Comparison of ENCODE assay signal across 27 cellular contexts in the genomic region with DNA sequence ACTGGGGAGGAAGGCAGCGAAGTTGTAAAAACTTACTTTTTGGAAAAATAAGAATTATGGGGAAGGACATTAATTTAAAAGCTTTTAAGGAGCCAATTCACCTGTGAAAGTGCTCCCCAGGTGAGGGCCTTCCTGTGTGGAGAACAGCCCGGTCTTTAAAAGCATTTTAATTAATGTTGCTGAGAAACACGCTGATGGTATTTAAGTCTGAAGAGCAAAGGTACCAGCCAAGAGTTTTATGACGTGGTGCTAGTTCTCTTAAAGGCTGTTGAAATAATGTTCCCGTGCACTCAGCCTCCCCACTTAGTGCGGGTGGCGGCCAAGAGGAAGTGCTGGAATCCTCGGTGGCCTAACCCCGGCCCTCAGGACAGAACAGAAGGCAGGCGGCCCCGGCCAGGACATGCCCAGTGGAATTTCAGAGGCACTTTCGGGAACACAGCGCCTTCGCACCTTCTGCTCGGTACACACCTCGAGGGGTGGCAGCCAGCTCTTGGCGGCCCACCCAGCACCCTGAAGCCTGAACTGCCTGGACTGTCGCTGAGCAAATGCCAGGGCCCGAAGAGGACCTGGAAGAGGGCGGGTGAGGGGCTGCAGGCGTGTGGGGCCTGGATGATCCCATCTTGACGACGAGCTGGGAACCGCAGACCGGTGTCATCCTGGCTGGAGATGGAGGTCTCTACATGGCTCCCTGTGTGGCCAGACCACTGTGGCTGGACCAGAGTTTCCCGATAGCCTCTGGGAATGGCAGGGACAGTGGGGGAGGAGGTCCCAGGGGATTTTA.
DNase-seq lines count a peak whose midpoint lies in the region; ATAC-seq and TF ChIP-seq lines count a peak whose summit lies in the region.
"Had no signal": no experiment of that assay in that cellular context is flagged by ENCODE, and none has a peak within 500 bp of the region (broad histone marks: within the 10 kb centered on the region; RNA-seq: fewer than 3 reads in every experiment).

No MANE protein-coding gene starts in this region.

- H3K4me1 ChIP-seq in mesenchymal stem cell (ENCODE audit: control insufficient read depth, insufficient read depth, low read depth, low read length) (no peaks in the 10 kb centered on the region), tibial artery (no peaks in the 10 kb centered on the region)
- H3K4me1 ChIP-seq: ascending aorta, right lobe of liver had no signal

- no peak overlapping the region for H2AK5ac ChIP-seq in mesenchymal stem cell (ENCODE audit: low read length, severe bottlenecking)

- TF ChIP-seq CTCF in cardiac fibroblast (IDR thresholded peaks at IDR 0.05; ENCODE audit: low read depth, low read length) (no peak), tibial artery (IDR thresholded peaks at IDR 0.05) (no peak)
- no peak for TF ChIP-seq CTCF in activated CD8-positive, alpha-beta T cell treated with anti-CD3 and anti-CD28 coated beads for 36 hours (IDR thresholded peaks at IDR 0.05)

- H3K27me3 ChIP-seq in H7 (ENCODE audit: control insufficient read depth, insufficient read depth, low read length) (no peaks in the 10 kb centered on the region), mesenchymal stem cell (ENCODE audit: control insufficient read depth in 1 of 2, insufficient read depth in 1 of 2, low read length in 2 of 2) (peaks cover 0 to 8% of the 10 kb centered on the region in 2 experiments), tibial artery (peaks cover 0 to 43% of the 10 kb centered on the region in 2 donors)
- H3K27me3 ChIP-seq: ascending aorta, hepatocyte, MG63, right lobe of liver had no signal

- no peaks in the 10 kb centered on the region for H3K27me3 Mint-ChIP-seq in activated CD8-positive, alpha-beta T cell treated with anti-CD3 and anti-CD28 coated beads for 36 hours
- H3K27me3 Mint-ChIP-seq: activated CD4-positive, alpha-beta T cell treated with anti-CD3 and anti-CD28 coated beads, Interleukin-2, amount 10 ng/mL, durations not matched to agents 24 days and 14 days; activated CD8-positive, alpha-beta memory T cell treated with anti-CD3 and anti-CD28 coated beads, Interleukin-2, amount 10 ng/mL, durations not matched to agents 7 days and 5 days; activated naive CD4-positive, alpha-beta T cell treated with anti-CD3 and anti-CD28 coated beads, Interleukin-2, amount 50 U/mL, for 24 hours had no signal

- no peak overlapping the region for H4K8ac ChIP-seq in mesenchymal stem cell (ENCODE audit: low read length)

- H3K4me1 Mint-ChIP-seq in activated CD8-positive, alpha-beta T cell treated with anti-CD3 and anti-CD28 coated beads for 36 hours (ENCODE audit: low read depth): no peaks in the 10 kb centered on the region
- H3K4me1 Mint-ChIP-seq: activated CD4-positive, alpha-beta T cell treated with anti-CD3 and anti-CD28 coated beads, Interleukin-2, amount 10 ng/mL, durations not matched to agents 24 days and 14 days; activated CD8-positive, alpha-beta memory T cell treated with anti-CD3 and anti-CD28 coated beads, Interleukin-2, amount 10 ng/mL, durations not matched to agents 7 days and 5 days; activated naive CD4-positive, alpha-beta T cell treated with anti-CD3 and anti-CD28 coated beads, Interleukin-2, amount 50 U/mL, for 24 hours; CD4-positive, alpha-beta memory T cell; immature natural killer cell had no signal

- no peaks in the 10 kb centered on the region for H3K9me3 ChIP-seq in mesenchymal stem cell (ENCODE audit: control insufficient read depth, low read length)
- no peaks in the 10 kb centered on the region for H3K9me3 ChIP-seq in tibial artery
- H3K9me3 ChIP-seq: ascending aorta, MG63, right lobe of liver had no signal

- DNase-seq in H7 (peak; percentile 43), cardiac fibroblast (ENCODE audit: low read depth in 2 of 2) (peak; percentile 24 to 27), mesenchymal stem cell (no peak), tibial artery (peak; percentile 68 to 70)
- DNase-seq in activated CD8-positive, alpha-beta T cell treated with anti-CD3 and anti-CD28 coated beads for 36 hours: no peak
- DNase-seq: activated CD4-positive, alpha-beta T cell treated with anti-CD3 and anti-CD28 coated beads, Interleukin-2, amount 10 ng/mL, durations not matched to agents 24 days and 14 days; activated CD8-positive, alpha-beta memory T cell treated with anti-CD3 and anti-CD28 coated beads, Interleukin-2, amount 10 ng/mL, durations not matched to agents 7 days and 5 days; CD4-positive, alpha-beta memory T cell; immature natural killer cell; MG63; NCI-H1436 treated with DMSO at 0.1 percent for 48 hours; NCI-H2227 treated with DMSO at 0.1 percent for 48 hours; NCI-H82; stimulated activated CD4-positive, alpha-beta T cell treated with anti-CD3 and anti-CD28 coated beads, Interleukin-15, amount 100 ng/mL, for 24 hours; stimulated activated CD8-positive, alpha-beta memory T cell treated with anti-CD3 and anti-CD28 coated beads, Interleukin-4, amount 100 ng/mL, for 48 hours; substantia nigra had no signal

- H3K27ac Mint-ChIP-seq in activated CD8-positive, alpha-beta T cell treated with anti-CD3 and anti-CD28 coated beads for 36 hours: no peak overlapping the region
- H3K27ac Mint-ChIP-seq: activated CD4-positive, alpha-beta T cell treated with anti-CD3 and anti-CD28 coated beads, Interleukin-2, amount 10 ng/mL, durations not matched to agents 24 days and 14 days; activated CD8-positive, alpha-beta memory T cell treated with anti-CD3 and anti-CD28 coated beads, Interleukin-2, amount 10 ng/mL, durations not matched to agents 7 days and 5 days; activated naive CD4-positive, alpha-beta T cell treated with anti-CD3 and anti-CD28 coated beads, Interleukin-2, amount 50 U/mL, for 24 hours; CD4-positive, alpha-beta memory T cell; immature natural killer cell; T-helper 1 cell treated with Interleukin-12 subunit alpha and Interleukin-12 subunit beta and Interleukin-4 antibody, amounts not matched to agents 30 μg/mL and 1 μg/mL, for 36 hours had no signal

- H2BK15ac ChIP-seq in mesenchymal stem cell (ENCODE audit: low read depth, poor library complexity, severe bottlenecking): no peak overlapping the region

- H3K4ac ChIP-seq in mesenchymal stem cell (ENCODE audit: low read depth in 1 of 2, low read length in 2 of 2): no peak overlapping the region

- no peak overlapping the region for H2BK12ac ChIP-seq in mesenchymal stem cell (ENCODE audit: low read length in 2 of 2)

- H3K9me3 Mint-ChIP-seq in activated CD8-positive, alpha-beta T cell treated with anti-CD3 and anti-CD28 coated beads for 36 hours: no peaks in the 10 kb centered on the region
- H3K9me3 Mint-ChIP-seq: activated CD4-positive, alpha-beta T cell treated with anti-CD3 and anti-CD28 coated beads, Interleukin-2, amount 10 ng/mL, durations not matched to agents 24 days and 14 days; activated naive CD4-positive, alpha-beta T cell treated with anti-CD3 and anti-CD28 coated beads, Interleukin-2, amount 50 U/mL, for 24 hours; CD4-positive, alpha-beta memory T cell; immature natural killer cell; T-helper 1 cell treated with Interleukin-12 subunit alpha and Interleukin-12 subunit beta and Interleukin-4 antibody, amounts not matched to agents 30 μg/mL and 1 μg/mL, for 36 hours had no signal

- no peaks in the 10 kb centered on the region for H3K36me3 Mint-ChIP-seq in activated CD8-positive, alpha-beta T cell treated with anti-CD3 and anti-CD28 coated beads for 36 hours (ENCODE audit: low read depth)
- H3K36me3 Mint-ChIP-seq: activated CD8-positive, alpha-beta memory T cell treated with anti-CD3 and anti-CD28 coated beads, Interleukin-2, amount 10 ng/mL, durations not matched to agents 7 days and 5 days; activated naive CD4-positive, alpha-beta T cell treated with anti-CD3 and anti-CD28 coated beads, Interleukin-2, amount 50 U/mL, for 24 hours; CD4-positive, alpha-beta memory T cell; immature natural killer cell had no signal

- no peak overlapping the region for H3K4me3 Mint-ChIP-seq in activated CD8-positive, alpha-beta T cell treated with anti-CD3 and anti-CD28 coated beads for 36 hours
- H3K4me3 Mint-ChIP-seq: activated CD4-positive, alpha-beta T cell treated with anti-CD3 and anti-CD28 coated beads, Interleukin-2, amount 10 ng/mL, durations not matched to agents 24 days and 14 days; activated CD8-positive, alpha-beta memory T cell treated with anti-CD3 and anti-CD28 coated beads, Interleukin-2, amount 10 ng/mL, durations not matched to agents 7 days and 5 days; activated naive CD4-positive, alpha-beta T cell treated with anti-CD3 and anti-CD28 coated beads, Interleukin-2, amount 50 U/mL, for 24 hours; CD4-positive, alpha-beta memory T cell; immature natural killer cell; T-helper 1 cell treated with Interleukin-12 subunit alpha and Interleukin-12 subunit beta and Interleukin-4 antibody, amounts not matched to agents 30 μg/mL and 1 μg/mL, for 36 hours had no signal

- no peak overlapping the region for H3K14ac ChIP-seq in mesenchymal stem cell (ENCODE audit: low read length in 2 of 2)

- ATAC-seq in HG02588 (IDR thresholded peaks at IDR 0.05; ENCODE audit: unreplicated experiment) (no peak), HG02759 (IDR thresholded peaks at IDR 0.05; ENCODE audit: unreplicated experiment) (no peak)
- no peak for ATAC-seq in activated CD8-positive, alpha-beta T cell treated with anti-CD3 and anti-CD28 coated beads for 36 hours
- ATAC-seq: activated CD8-positive, alpha-beta memory T cell treated with anti-CD3 and anti-CD28 coated beads, Interleukin-2, amount 10 ng/mL, durations not matched to agents 7 days and 5 days; HCT116; Panc1; right lobe of liver had no signal

- H3K9ac ChIP-seq in mesenchymal stem cell (ENCODE audit: low read length): no peak overlapping the region

- peak overlapping the region; percentile 32 for H4K91ac ChIP-seq in mesenchymal stem cell (ENCODE audit: low read length)

- H3K4me2 ChIP-seq in mesenchymal stem cell (ENCODE audit: low read length, poor library complexity, severe bottlenecking): no peak overlapping the region
- H3K4me2 ChIP-seq: hepatocyte had no signal

- H2AFZ ChIP-seq in mesenchymal stem cell (ENCODE audit: low read depth, low read length): no peak overlapping the region
- H2AFZ ChIP-seq: hepatocyte had no signal

- no peak overlapping the region for H3K18ac ChIP-seq in mesenchymal stem cell (ENCODE audit: low read depth in 1 of 2, low read length in 2 of 2)

- no peak overlapping the region for H2BK5ac ChIP-seq in mesenchymal stem cell (ENCODE audit: low read depth, low read length, poor library complexity, severe bottlenecking)

- CTCF ChIA-PET in activated CD8-positive, alpha-beta T cell treated with anti-CD3 and anti-CD28 coated beads for 36 hours (lab: Charles Lee): no interaction called here

- H3K4me3 ChIP-seq in H7 (ENCODE audit: insufficient read depth, low read depth, low read length) (no peak overlapping the region), cardiac fibroblast (replicated peaks in 1 of 2; ENCODE audit: low read depth in 2 of 2, low read length in 2 of 2) (no peak overlapping the region), mesenchymal stem cell (ENCODE audit: insufficient read depth in 1 of 2, low read depth in 1 of 2, low read length in 2 of 2) (no peak overlapping the region), tibial artery (no peak overlapping the region)
- H3K4me3 ChIP-seq: ascending aorta, dorsolateral prefrontal cortex, hepatocyte, MG63, right lobe of liver had no signal

- intact Hi-C loops in tibial artery (cut with DNase I; ENCODE audit: low total_unique reads): no loop called here
- intact Hi-C loops in activated CD8-positive, alpha-beta T cell treated with anti-CD3 and anti-CD28 coated beads for 36 hours (cut with micrococcal nuclease): no loop called here

- 82% methylated on average over 26 of the region's 26 CpGs for WGBS in mesenchymal stem cell

- H3K27ac ChIP-seq in mesenchymal stem cell (ENCODE audit: low read length, poor library complexity, severe bottlenecking) (no peak overlapping the region), tibial artery (no peak overlapping the region)
- H3K27ac ChIP-seq: ascending aorta, dorsolateral prefrontal cortex, hepatocyte, right lobe of liver, VCaP had no signal

- H3K79me1 ChIP-seq in mesenchymal stem cell (replicated peaks; ENCODE audit: low read length, poor library complexity, severe bottlenecking): no peaks in the 10 kb centered on the region

- POLR2A ChIA-PET in activated CD8-positive, alpha-beta T cell treated with anti-CD3 and anti-CD28 coated beads for 36 hours (lab: Charles Lee): interaction anchor here (0.7 kb wide), 1 partner anchor 797 kb away, joined by 3 read pairs; no protein-coding TSS in a partner anchor

- H2BK120ac ChIP-seq in mesenchymal stem cell (ENCODE audit: low read depth, low read length): no peak overlapping the region

- H3K23ac ChIP-seq in mesenchymal stem cell (ENCODE audit: low read length in 2 of 2): no peak overlapping the region

- H3K36me3 ChIP-seq in H7 (replicated peaks; ENCODE audit: control insufficient read depth, insufficient read depth, low read length): no peaks in the 10 kb centered on the region
- no peaks in the 10 kb centered on the region for H3K36me3 ChIP-seq in mesenchymal stem cell (ENCODE audit: control insufficient read depth in 1 of 2, insufficient read depth in 2 of 2, low read depth in 1 of 2, low read length in 2 of 2)
- H3K36me3 ChIP-seq in tibial artery: no peaks in the 10 kb centered on the region
- H3K36me3 ChIP-seq: ascending aorta, MG63, right lobe of liver had no signal

Comparison
In these comparisons a context has a peak if more than half of its experiments do, and no peak if none do; other contexts are left out.
1. DNase-seq: peak in H7 (single experiment), cardiac fibroblast (2 of 2) and tibial artery (2 of 2); none in mesenchymal stem cell (single experiment) and activated CD8-positive, alpha-beta T cell treated with anti-CD3 and anti-CD28 coated beads for 36 hours (single experiment).